In genomic region chr16:86895609-86896008, GRCh38 we compare ENCODE assay signal across 23 cellular contexts.
"Had no signal": no experiment of that assay in that cellular context is flagged by ENCODE, and none has a peak within 500 bp of the region (broad histone marks: within the 10 kb centered on the region; RNA-seq: fewer than 3 reads in every experiment).

No MANE protein-coding gene starts in this region.

- H3K4me1 Mint-ChIP-seq: immature natural killer cell; memory B cell; natural killer cell; stimulated activated naive B cell treated with anti-CD40 and anti-IgM and Interleukin-4, amounts not matched to agents 10 μg/mL and 1 μg/mL and 100 μg/mL, for 72 hours; stimulated activated naive CD8-positive, alpha-beta T cell treated with anti-CD3 and anti-CD28 coated beads, Interleukin-15, amount 100 ng/mL, for 72 hours had no signal

- H3K27ac Mint-ChIP-seq: immature natural killer cell; memory B cell; mesothelial cell of epicardium; natural killer cell; stimulated activated naive B cell treated with anti-CD40 and anti-IgM and Interleukin-4, amounts not matched to agents 10 μg/mL and 1 μg/mL and 100 μg/mL, for 72 hours; stimulated activated naive CD8-positive, alpha-beta T cell treated with anti-CD3 and anti-CD28 coated beads, Interleukin-15, amount 100 ng/mL, for 72 hours had no signal

- H3K4me3 ChIP-seq: dorsolateral prefrontal cortex, heart right ventricle, left ventricle myocardium inferior, lower lobe of right lung, psoas muscle, testis, tibial nerve had no signal

- H3K9me3 ChIP-seq: heart right ventricle, left ventricle myocardium inferior, lower lobe of right lung, neutrophil, psoas muscle, testis, tibial nerve had no signal

- H3K27me3 ChIP-seq: testis had no signal

- H3K4me1 ChIP-seq: left ventricle myocardium inferior, lower lobe of right lung, psoas muscle, testis, tibial nerve had no signal

- ATAC-seq: esophagus mucosa; heart right ventricle; lower lobe of right lung; natural killer cell; psoas muscle; sciatic nerve; stimulated activated naive B cell treated with anti-CD40 and anti-IgM and Interleukin-4, amounts not matched to agents 10 μg/mL and 1 μg/mL and 100 μg/mL, for 72 hours; stimulated activated naive CD8-positive, alpha-beta T cell treated with anti-CD3 and anti-CD28 coated beads, Interleukin-15, amount 100 ng/mL, for 72 hours had no signal

- H3K27ac ChIP-seq: dorsolateral prefrontal cortex, heart right ventricle, left ventricle myocardium inferior, lower lobe of right lung, neutrophil, psoas muscle, testis, tibial nerve had no signal

- H3K36me3 ChIP-seq: heart right ventricle, left ventricle myocardium inferior, lower lobe of right lung, neutrophil, tibial nerve had no signal

- H3K4me3 Mint-ChIP-seq: immature natural killer cell; memory B cell; mesothelial cell of epicardium; natural killer cell; stimulated activated naive B cell treated with anti-CD40 and anti-IgM and Interleukin-4, amounts not matched to agents 10 μg/mL and 1 μg/mL and 100 μg/mL, for 72 hours; stimulated activated naive CD8-positive, alpha-beta T cell treated with anti-CD3 and anti-CD28 coated beads, Interleukin-15, amount 100 ng/mL, for 72 hours had no signal

- FAIRE-seq: frontal cortex, keratinocyte had no signal

- DNase-seq: cortex of kidney; dorsolateral prefrontal cortex; effector CD8-positive, alpha-beta T cell; heart right ventricle; immature natural killer cell; left ventricle myocardium inferior; lower lobe of right lung; natural killer cell; psoas muscle; retina; stimulated activated CD4-positive, alpha-beta T cell treated with anti-CD3 and anti-CD28 coated beads, Interleukin-2, amount 100 ng/mL, for 24 hours; stimulated activated CD4-positive, alpha-beta T cell treated with anti-CD3 and anti-CD28 coated beads, Interleukin-4, amount 100 ng/mL, for 4 hours; stimulated activated naive B cell treated with anti-CD40 and anti-IgM and Interleukin-4, amounts not matched to agents 10 μg/mL and 1 μg/mL and 100 μg/mL, for 72 hours; stimulated activated naive CD8-positive, alpha-beta T cell treated with anti-CD3 and anti-CD28 coated beads, Interleukin-15, amount 100 ng/mL, for 72 hours; testis had no signal

- H3K9me3 Mint-ChIP-seq: memory B cell; mesothelial cell of epicardium; natural killer cell; stimulated activated naive CD8-positive, alpha-beta T cell treated with anti-CD3 and anti-CD28 coated beads, Interleukin-15, amount 100 ng/mL, for 72 hours had no signal

- H3K36me3 Mint-ChIP-seq: immature natural killer cell; memory B cell; mesothelial cell of epicardium; natural killer cell; stimulated activated naive B cell treated with anti-CD40 and anti-IgM and Interleukin-4, amounts not matched to agents 10 μg/mL and 1 μg/mL and 100 μg/mL, for 72 hours had no signal
